In genomic region chr13:90683711-90684131, GRCh38 we compare ENCODE assay signal across 17 cellular contexts.
"Had no signal": no experiment of that assay in that cellular context is flagged by ENCODE, and none has a peak within 500 bp of the region (broad histone marks: within the 10 kb centered on the region; RNA-seq: fewer than 3 reads in every experiment).

No MANE protein-coding gene starts in this region.

- DNase-seq: activated CD4-positive, alpha-beta T cell treated with anti-CD3 and anti-CD28 coated beads, Interleukin-2, amount 50 U/mL, for 48 hours; activated CD4-positive, CD25-positive, alpha-beta regulatory T cell treated with anti-CD3 and anti-CD28 coated beads, Interleukin-2, amount 50 U/mL, for 72 hours; activated CD8-positive, alpha-beta memory T cell treated with anti-CD3 and anti-CD28 coated beads, Interleukin-2, amount 10 ng/mL, durations not matched to agents 7 days and 5 days; activated effector memory CD4-positive, alpha-beta T cell treated with Interleukin-2 at 50 U/mL for 16 hours; activated T-cell treated with anti-CD3 and anti-CD28 coated beads, Interleukin-2, amount 50 U/mL, for 24 hours; amygdala; dorsolateral prefrontal cortex; glutamatergic neuron; immature natural killer cell; left lung; posterior cingulate gyrus had no signal

- H3K27me3 Mint-ChIP-seq: activated CD8-positive, alpha-beta memory T cell treated with anti-CD3 and anti-CD28 coated beads, Interleukin-2, amount 10 ng/mL, durations not matched to agents 7 days and 5 days; activated naive CD4-positive, alpha-beta T cell treated with anti-CD3 and anti-CD28 coated beads, Interleukin-2, amount 50 U/mL, for 24 hours; activated T-cell treated with anti-CD3 and anti-CD28 coated beads, Interleukin-2, amount 50 U/mL, for 24 hours had no signal

- H3K4me3 Mint-ChIP-seq: activated CD8-positive, alpha-beta memory T cell treated with anti-CD3 and anti-CD28 coated beads, Interleukin-2, amount 10 ng/mL, durations not matched to agents 7 days and 5 days; activated naive CD4-positive, alpha-beta T cell treated with anti-CD3 and anti-CD28 coated beads, Interleukin-2, amount 50 U/mL, for 24 hours; activated T-cell treated with anti-CD3 and anti-CD28 coated beads, Interleukin-2, amount 50 U/mL, for 24 hours; immature natural killer cell; stimulated activated effector memory CD8-positive, alpha-beta T cell treated with anti-CD3 and anti-CD28 coated beads, Interleukin-12 subunit alpha, Interleukin-12 subunit beta, amount 100 ng/mL, for 72 hours; T-helper 2 cell treated with Interferon-gamma antibody and Interleukin-4, amounts not matched to agents 5 μg/mL and 100 μg/mL, for 36 hours had no signal

- H3K36me3 Mint-ChIP-seq: activated CD8-positive, alpha-beta memory T cell treated with anti-CD3 and anti-CD28 coated beads, Interleukin-2, amount 10 ng/mL, durations not matched to agents 7 days and 5 days; activated naive CD4-positive, alpha-beta T cell treated with anti-CD3 and anti-CD28 coated beads, Interleukin-2, amount 50 U/mL, for 24 hours; stimulated activated effector memory CD8-positive, alpha-beta T cell treated with anti-CD3 and anti-CD28 coated beads, Interleukin-12 subunit alpha, Interleukin-12 subunit beta, amount 100 ng/mL, for 72 hours had no signal

- ATAC-seq: activated CD8-positive, alpha-beta memory T cell treated with anti-CD3 and anti-CD28 coated beads, Interleukin-2, amount 10 ng/mL, durations not matched to agents 7 days and 5 days; esophagus mucosa; left lung; stimulated activated effector memory CD8-positive, alpha-beta T cell treated with anti-CD3 and anti-CD28 coated beads, Interleukin-12 subunit alpha, Interleukin-12 subunit beta, amount 100 ng/mL, for 72 hours had no signal

- H3K27ac ChIP-seq: dorsolateral prefrontal cortex, left lung, right atrium auricular region, tibial nerve had no signal

- H3K4me3 ChIP-seq: dorsolateral prefrontal cortex, left lung, right atrium auricular region, tibial nerve had no signal

- H3K27ac Mint-ChIP-seq: activated CD8-positive, alpha-beta memory T cell treated with anti-CD3 and anti-CD28 coated beads, Interleukin-2, amount 10 ng/mL, durations not matched to agents 7 days and 5 days; activated naive CD4-positive, alpha-beta T cell treated with anti-CD3 and anti-CD28 coated beads, Interleukin-2, amount 50 U/mL, for 24 hours; activated T-cell treated with anti-CD3 and anti-CD28 coated beads, Interleukin-2, amount 50 U/mL, for 24 hours; immature natural killer cell; stimulated activated effector memory CD8-positive, alpha-beta T cell treated with anti-CD3 and anti-CD28 coated beads, Interleukin-12 subunit alpha, Interleukin-12 subunit beta, amount 100 ng/mL, for 72 hours; T-helper 2 cell treated with Interferon-gamma antibody and Interleukin-4, amounts not matched to agents 5 μg/mL and 100 μg/mL, for 36 hours had no signal

- H3K36me3 ChIP-seq: left lung, right atrium auricular region, tibial nerve had no signal

- H3K4me1 ChIP-seq: left lung, tibial nerve had no signal

- H3K27me3 ChIP-seq: dorsolateral prefrontal cortex, left lung, right atrium auricular region, tibial nerve had no signal

- H3K4me1 Mint-ChIP-seq: activated CD8-positive, alpha-beta memory T cell treated with anti-CD3 and anti-CD28 coated beads, Interleukin-2, amount 10 ng/mL, durations not matched to agents 7 days and 5 days; activated naive CD4-positive, alpha-beta T cell treated with anti-CD3 and anti-CD28 coated beads, Interleukin-2, amount 50 U/mL, for 24 hours; immature natural killer cell; stimulated activated effector memory CD8-positive, alpha-beta T cell treated with anti-CD3 and anti-CD28 coated beads, Interleukin-12 subunit alpha, Interleukin-12 subunit beta, amount 100 ng/mL, for 72 hours had no signal

- H3K9me3 Mint-ChIP-seq: activated naive CD4-positive, alpha-beta T cell treated with anti-CD3 and anti-CD28 coated beads, Interleukin-2, amount 50 U/mL, for 24 hours had no signal

- H3K9me3 ChIP-seq: left lung, right atrium auricular region, tibial nerve had no signal
